Comparison of ENCODE assay signal across 7 cellular contexts in the genomic region with DNA sequence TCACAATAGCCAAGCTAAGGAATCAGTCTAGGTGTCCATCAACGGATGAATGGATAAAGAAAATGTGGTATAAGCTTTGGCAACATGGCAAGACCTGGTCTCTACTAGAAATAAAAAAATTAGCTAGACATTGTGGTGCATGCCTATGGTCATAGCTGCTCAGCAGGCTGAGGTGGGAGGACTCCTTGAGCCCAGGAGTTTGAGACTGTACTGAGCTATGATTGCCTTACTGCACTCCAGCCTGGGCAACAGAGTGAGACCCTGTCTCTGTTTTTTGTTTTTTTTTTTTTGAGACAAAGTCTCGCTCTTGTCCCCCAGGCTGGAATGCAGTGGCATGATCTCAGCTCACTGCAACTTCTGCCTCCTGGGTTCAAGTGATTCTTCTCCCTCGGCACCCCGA. TPM values are rescaled to one million over a fixed set of nuclear protein-coding genes. Genes with fewer than 3 reads are reported as not detected.
DNase-seq lines count a peak whose midpoint lies in the region; ATAC-seq, FAIRE-seq and TF ChIP-seq lines count a peak whose summit lies in the region.
"Not testable (repeated sequence)": the region's sequence is repeated elsewhere in the genome, so short reads cannot be mapped to it uniquely, and the experiment has no call there.

No MANE protein-coding gene starts in this region.

- not testable (repeated sequence) for TF ChIP-seq EP300 in HepG2 (IDR thresholded peaks at IDR 0.05; ENCODE audit: low read depth in 2 of 2, low read length in 2 of 2); HepG2 (CRISPR knock-in tag; IDR thresholded peaks at IDR 0.05; ENCODE audit: borderline replicate concordance)

- intact Hi-C loops in Caco-2 (cut with micrococcal nuclease; ENCODE audit: unreplicated experiment) = loop anchor here (1.0 kb wide), 1 partner anchor 9 kb away; no protein-coding TSS in a partner anchor
- intact Hi-C loops in HepG2 (cut with micrococcal nuclease; ENCODE audit: unreplicated experiment) = loop anchor here (1.0 kb wide), 2 partner anchors 8 to 9 kb away; no protein-coding TSS in a partner anchor
- intact Hi-C loops in prostate gland (cut with DNase I) = not testable (repeated sequence)

- not testable (repeated sequence) for H3K9me3 Mint-ChIP-seq in Caco-2 (ENCODE audit: unreplicated experiment); mesothelial cell of epicardium; stimulated activated naive B cell treated with anti-CD40 and anti-IgM and Interleukin-4, amounts not matched to agents 10 μg/mL and 1 μg/mL and 100 μg/mL, for 72 hours

- not testable (repeated sequence) for H2BK15ac ChIP-seq in mesenchymal stem cell (ENCODE audit: low read depth, poor library complexity, severe bottlenecking)

- H3K18ac ChIP-seq in mesenchymal stem cell (ENCODE audit: low read depth in 1 of 2, low read length in 2 of 2) = not testable (repeated sequence)

- not testable (repeated sequence) for H3K9me2 ChIP-seq in hepatocyte (replicated peaks; ENCODE audit: insufficient read depth)

- WGBS in hepatocyte (ENCODE audit: low lambda C conversion rate, missing lambda C conversion rate) = 74% methylated on average over 4 of the region's 4 CpGs
- WGBS in HepG2 (ENCODE audit: low lambda C conversion rate) = 94% methylated on average over 4 of the region's 4 CpGs
- 93% methylated on average over 4 of the region's 4 CpGs for WGBS in mesenchymal stem cell
- 98% methylated on average over 4 of the region's 4 CpGs for WGBS in prostate gland

- H3K27ac ChIP-seq in hepatocyte (peak overlapping the region; percentile 75), mesenchymal stem cell (ENCODE audit: low read length, poor library complexity, severe bottlenecking) (peak overlapping the region; percentile 62), prostate gland (peak overlapping the region; percentile 55 to 86)
- H3K27ac ChIP-seq in HepG2 (ENCODE audit: extremely low read length, insufficient read depth, low read length) = not testable (repeated sequence)

- not testable (repeated sequence) for H3K4me3 ChIP-seq in Caco-2 (ENCODE audit: low read depth, low read length); hepatocyte; HepG2 (replicated peaks in 1 of 3; ENCODE audit: insufficient read depth in 1 of 3, low read depth in 2 of 3, low read length in 3 of 3); mesenchymal stem cell (ENCODE audit: insufficient read depth in 1 of 2, low read depth in 1 of 2, low read length in 2 of 2); prostate gland

- not testable (repeated sequence) for H4K20me1 ChIP-seq in hepatocyte (ENCODE audit: insufficient read depth, poor library complexity, severe bottlenecking); HepG2 (ENCODE audit: insufficient read depth, low read length)

- not testable (repeated sequence) for H3K9ac ChIP-seq in HepG2 (ENCODE audit: insufficient read depth, low read depth, low read length); mesenchymal stem cell (ENCODE audit: low read length)

- H3K79me1 ChIP-seq in mesenchymal stem cell (replicated peaks; ENCODE audit: low read length, poor library complexity, severe bottlenecking) = peaks cover 11% of the 10 kb centered on the region

- H3K79me2 ChIP-seq in hepatocyte = peaks cover 89% of the 10 kb centered on the region
- peaks cover 81% of the 10 kb centered on the region for H3K79me2 ChIP-seq in HepG2 (ENCODE audit: insufficient read depth, low read length)

- not testable (repeated sequence) for H2BK120ac ChIP-seq in mesenchymal stem cell (ENCODE audit: low read depth, low read length)

- H2AK5ac ChIP-seq in mesenchymal stem cell (ENCODE audit: low read length, severe bottlenecking) = peak overlapping the region; percentile 69

- CTCF ChIA-PET in Caco-2 (lab: Charles Lee) = interaction anchor here (1.8 kb wide), 1 partner anchor 22 kb away, joined by 4 read pairs; no protein-coding TSS in a partner anchor
- CTCF ChIA-PET in HepG2 (lab: Yijun Ruan, JAX; ENCODE audit: low intra/inter-chr PET ratio, low total read pairs) = not testable (repeated sequence)

- POLR2A ChIA-PET in Caco-2 (lab: Charles Lee) = not testable (repeated sequence)
- POLR2A ChIA-PET in HepG2 (lab: Yijun Ruan, JAX) = interaction anchor here (0.8 to 3.3 kb wide), 7 partner anchors 9 to 145 kb away, joined by 3 to 18 read pairs (median 5); a partner anchor contains a TSS

- H3K4me1 ChIP-seq in Caco-2 (peaks cover 72% of the 10 kb centered on the region), hepatocyte (ENCODE audit: insufficient read depth) (peaks cover 54% of the 10 kb centered on the region), HepG2 (ENCODE audit: insufficient read depth, low read length) (peaks cover 81% of the 10 kb centered on the region), mesenchymal stem cell (ENCODE audit: control insufficient read depth, insufficient read depth, low read depth, low read length) (peaks cover 13% of the 10 kb centered on the region), prostate gland (replicated peaks) (peaks cover 20% of the 10 kb centered on the region)

- not testable (repeated sequence) for H4K8ac ChIP-seq in mesenchymal stem cell (ENCODE audit: low read length)

- H3K4me1 Mint-ChIP-seq in Caco-2 (ENCODE audit: low read depth, unreplicated experiment) (peaks cover 48% of the 10 kb centered on the region), mesothelial cell of epicardium (peaks cover 46% of the 10 kb centered on the region)
- H3K4me1 Mint-ChIP-seq in stimulated activated naive B cell treated with anti-CD40 and anti-IgM and Interleukin-4, amounts not matched to agents 10 μg/mL and 1 μg/mL and 100 μg/mL, for 72 hours = peaks cover 13 to 20% of the 10 kb centered on the region in 2 donors

- H4K91ac ChIP-seq in mesenchymal stem cell (ENCODE audit: low read length) = not testable (repeated sequence)

- peaks cover 15% of the 10 kb centered on the region for H3K36me3 Mint-ChIP-seq in Caco-2 (ENCODE audit: insufficient read depth, unreplicated experiment)
- H3K36me3 Mint-ChIP-seq in mesothelial cell of epicardium; stimulated activated naive B cell treated with anti-CD40 and anti-IgM and Interleukin-4, amounts not matched to agents 10 μg/mL and 1 μg/mL and 100 μg/mL, for 72 hours: not testable (repeated sequence)

- TF ChIP-seq RAD21 in HepG2 (CRISPR knock-in tag; IDR thresholded peaks at IDR 0.05) = not testable (repeated sequence)

- not testable (repeated sequence) for H2BK5ac ChIP-seq in mesenchymal stem cell (ENCODE audit: low read depth, low read length, poor library complexity, severe bottlenecking)

- not testable (repeated sequence) for FAIRE-seq in HepG2 (lab: Jason Lieb, UNC)

- TF ChIP-seq POLR2A in HepG2 (IDR thresholded peaks at IDR 0.05; ENCODE audit: insufficient read depth in 1 of 2, low read depth in 2 of 2, low read length in 2 of 2); prostate gland (IDR thresholded peaks at IDR 0.05): not testable (repeated sequence)

- H3K27me3 Mint-ChIP-seq in Caco-2 (ENCODE audit: insufficient read depth, unreplicated experiment); mesothelial cell of epicardium (ENCODE audit: low read depth); stimulated activated naive B cell treated with anti-CD40 and anti-IgM and Interleukin-4, amounts not matched to agents 10 μg/mL and 1 μg/mL and 100 μg/mL, for 72 hours: not testable (repeated sequence)

- not testable (repeated sequence) for H3K4me3 Mint-ChIP-seq in Caco-2 (ENCODE audit: unreplicated experiment); mesothelial cell of epicardium; stimulated activated naive B cell treated with anti-CD40 and anti-IgM and Interleukin-4, amounts not matched to agents 10 μg/mL and 1 μg/mL and 100 μg/mL, for 72 hours

- H3K14ac ChIP-seq in mesenchymal stem cell (ENCODE audit: low read length in 2 of 2) = not testable (repeated sequence)

- not testable (repeated sequence) for DNase-seq in Caco-2; hepatocyte (ENCODE audit: low spot score); HepG2 (ENCODE audit: low spot score); mesenchymal stem cell; mesothelial cell of epicardium (ENCODE audit: low spot score in 2 of 2, unreplicated experiment in 2 of 2); prostate gland (ENCODE audit: low spot score); stimulated activated naive B cell treated with anti-CD40 and anti-IgM and Interleukin-4, amounts not matched to agents 10 μg/mL and 1 μg/mL and 100 μg/mL, for 72 hours

- H3K9me3 ChIP-seq in Caco-2; hepatocyte (ENCODE audit: low read depth); HepG2 (ENCODE audit: low read length); mesenchymal stem cell (ENCODE audit: control insufficient read depth, low read length); prostate gland: not testable (repeated sequence)

- not testable (repeated sequence) for BruUV-seq in Caco-2 (replicated peaks; lab: Mats Ljungman, UMichigan); HepG2 (replicated peaks; lab: Mats Ljungman, UMichigan)

- not testable (repeated sequence) for H3K4me2 ChIP-seq in hepatocyte; HepG2 (ENCODE audit: low read depth, low read length); mesenchymal stem cell (ENCODE audit: low read length, poor library complexity, severe bottlenecking)

- not testable (repeated sequence) for H2BK12ac ChIP-seq in mesenchymal stem cell (ENCODE audit: low read length in 2 of 2)

- H3K23ac ChIP-seq in mesenchymal stem cell (ENCODE audit: low read length in 2 of 2) = not testable (repeated sequence)

- not testable (repeated sequence) for TF ChIP-seq CTCF in Caco-2 (IDR thresholded peaks at IDR 0.05; ENCODE audit: insufficient read depth in 1 of 2, low read depth in 1 of 2, low read length in 1 of 2, severe bottlenecking in 1 of 2, unreplicated experiment in 1 of 2); hepatocyte (IDR thresholded peaks at IDR 0.05; ENCODE audit: poor library complexity); HepG2 (CRISPR knock-in tag; IDR thresholded peaks at IDR 0.05); mesothelial cell of epicardium (IDR thresholded peaks at IDR 0.05; ENCODE audit: unreplicated experiment); prostate gland (IDR thresholded peaks at IDR 0.05)

- not testable (repeated sequence) for H3K27me3 ChIP-seq in Caco-2 (replicated peaks; ENCODE audit: control insufficient read depth, insufficient read depth, low read length); hepatocyte; HepG2 (ENCODE audit: control insufficient read depth in 1 of 2, insufficient read depth in 2 of 2, low read length in 2 of 2); mesenchymal stem cell (ENCODE audit: control insufficient read depth in 1 of 2, insufficient read depth in 1 of 2, low read length in 2 of 2); prostate gland (replicated peaks; ENCODE audit: insufficient read depth)

- in situ Hi-C loops in HepG2 (cut with HindIII; ENCODE audit: extremely low pct_ligation_motif_present, low pct_unique_long_range_greater_than_20kb) = not testable (repeated sequence)

- peak overlapping the region; percentile 88 for H3K27ac Mint-ChIP-seq in Caco-2 (ENCODE audit: unreplicated experiment)
- peak overlapping the region; percentile 88 for H3K27ac Mint-ChIP-seq in mesothelial cell of epicardium
- H3K27ac Mint-ChIP-seq in stimulated activated naive B cell treated with anti-CD40 and anti-IgM and Interleukin-4, amounts not matched to agents 10 μg/mL and 1 μg/mL and 100 μg/mL, for 72 hours = peak overlapping the region; percentile 6

- H3K36me3 ChIP-seq in Caco-2 (ENCODE audit: control insufficient read depth, insufficient read depth, low read length); hepatocyte (replicated peaks; ENCODE audit: insufficient read depth, low read depth); HepG2 (replicated peaks in 1 of 2; ENCODE audit: control insufficient read depth in 1 of 2, insufficient read depth in 2 of 2, low read length in 2 of 2); mesenchymal stem cell (ENCODE audit: control insufficient read depth in 1 of 2, insufficient read depth in 2 of 2, low read depth in 1 of 2, low read length in 2 of 2); prostate gland: not testable (repeated sequence)

- not testable (repeated sequence) for ATAC-seq in HepG2; stimulated activated naive B cell treated with anti-CD40 and anti-IgM and Interleukin-4, amounts not matched to agents 10 μg/mL and 1 μg/mL and 100 μg/mL, for 72 hours (replicated peaks)

- H3K4ac ChIP-seq in mesenchymal stem cell (ENCODE audit: low read depth in 1 of 2, low read length in 2 of 2) = not testable (repeated sequence)

- not testable (repeated sequence) for H2AFZ ChIP-seq in hepatocyte; HepG2 (ENCODE audit: low read length); mesenchymal stem cell (ENCODE audit: low read depth, low read length)

RNA-seq across cellular contexts. Expression of a gene that starts 11.6 kb away (rescaled TPM):
- total RNA-seq in Caco-2 (2022) (39.2 and 42.6 TPM in 2 replicates), hepatocyte (27.0 and 29.6 TPM in 2 replicates), HepG2 (2016; rRNA removed; fragmentation: Illumina TruSeq; extraction: Trizol) (22.5 and 37.3 TPM in 2 replicates), mesothelial cell of epicardium (25.1 to 27.3 TPM (median 27.1 TPM) in 3 replicates), prostate gland (10 to 100 TPM; 22.2 to 43.6 TPM)
- polyA plus RNA-seq in hepatocyte (15.0 and 16.4 TPM in 2 replicates), HepG2 (2011; rRNA removed) (44.7 and 45.5 TPM in 2 replicates)
- total RNA-seq in HepG2 (2016; cell fraction: cytosol; rRNA removed; fragmentation: Illumina TruSeq; extraction: Trizol; ENCODE audit: low read depth) = 9.7 and 10.2 TPM in 2 replicates
- 20.5 and 38.2 TPM in 2 replicates for total RNA-seq in HepG2 (2016; cell fraction: insoluble cytoplasmic fraction; rRNA removed; fragmentation: Illumina TruSeq; extraction: Trizol)
- 9.9 and 11.4 TPM in 2 replicates for total RNA-seq in HepG2 (2016; cell fraction: membrane; rRNA removed; fragmentation: Illumina TruSeq; extraction: Trizol)
- total RNA-seq in HepG2 (2016; cell fraction: nucleus; rRNA removed; fragmentation: Illumina TruSeq; extraction: Trizol) = 62.8 and 64.0 TPM in 2 replicates
- polyA plus RNA-seq in HepG2 (2011; cell fraction: cytosol; rRNA removed) = 32.3 and 35.9 TPM in 2 replicates
- polyA plus RNA-seq in HepG2 (2011; cell fraction: nucleus; rRNA removed) = 74.2 and 85.4 TPM in 2 replicates
- 17.2 and 32.7 TPM in 2 replicates for polyA plus RNA-seq in HepG2 (2012)
- polyA plus RNA-seq in HepG2 (2016; cell fraction: cytosol; fragmentation: Illumina TruSeq; extraction: Trizol; ENCODE audit: low read depth) = 1.2 and 1.5 TPM in 2 replicates
- polyA plus RNA-seq in HepG2 (2016; cell fraction: insoluble cytoplasmic fraction; fragmentation: Illumina TruSeq; extraction: Trizol; ENCODE audit: low read depth) = 16.7 and 17.4 TPM in 2 replicates
- 3.4 TPM in 2 replicates for polyA plus RNA-seq in HepG2 (2016; cell fraction: membrane; fragmentation: Illumina TruSeq; extraction: Trizol; ENCODE audit: low read depth)
- polyA plus RNA-seq in HepG2 (2016; cell fraction: nucleus; fragmentation: Illumina TruSeq; extraction: Trizol; ENCODE audit: insufficient read depth, low read depth) = 67.5 and 78.5 TPM in 2 replicates
- 46.5 TPM in 1 of 2 replicates, not detected in the other for polyA minus RNA-seq in HepG2 (2011; rRNA and poly(A)+ RNA removed; ENCODE audit: low replicate concordance)
- 24.0 and 26.2 TPM in 2 replicates for polyA minus RNA-seq in HepG2 (2011; cell fraction: cytosol; rRNA and poly(A)+ RNA removed)
- polyA minus RNA-seq in HepG2 (2011; cell fraction: nucleus; rRNA and poly(A)+ RNA removed) = 55.6 and 65.1 TPM in 2 replicates
- 2.6 TPM for polyA plus RNA-seq in mesenchymal stem cell (2013, experiment 1 of 2)
- polyA plus RNA-seq in mesenchymal stem cell (2013, experiment 2 of 2) = 2.7 TPM

RNA-seq across cellular contexts. Expression of a gene that starts 26.0 kb away (rescaled TPM):
- total RNA-seq in Caco-2 (2022) (97.2 and 110 TPM in 2 replicates), hepatocyte (29.9 and 44.3 TPM in 2 replicates), HepG2 (2016; rRNA removed; fragmentation: Illumina TruSeq; extraction: Trizol) (89.7 and 109 TPM in 2 replicates), mesothelial cell of epicardium (54.0 to 56.5 TPM (median 54.0 TPM) in 3 replicates), prostate gland (10 to 100 TPM; 48.6 to 49.7 TPM)
- polyA plus RNA-seq in hepatocyte (7.7 and 9.3 TPM in 2 replicates), HepG2 (2011; rRNA removed) (42.9 and 50.0 TPM in 2 replicates)
- 23.1 and 23.4 TPM in 2 replicates for total RNA-seq in HepG2 (2016; cell fraction: cytosol; rRNA removed; fragmentation: Illumina TruSeq; extraction: Trizol; ENCODE audit: low read depth)
- total RNA-seq in HepG2 (2016; cell fraction: insoluble cytoplasmic fraction; rRNA removed; fragmentation: Illumina TruSeq; extraction: Trizol) = 86.7 and 103 TPM in 2 replicates
- 38.6 and 43.3 TPM in 2 replicates for total RNA-seq in HepG2 (2016; cell fraction: membrane; rRNA removed; fragmentation: Illumina TruSeq; extraction: Trizol)
- 120 and 143 TPM in 2 replicates for total RNA-seq in HepG2 (2016; cell fraction: nucleus; rRNA removed; fragmentation: Illumina TruSeq; extraction: Trizol)
- polyA plus RNA-seq in HepG2 (2011; cell fraction: cytosol; rRNA removed) = 36.9 and 41.2 TPM in 2 replicates
- 48.7 and 54.2 TPM in 2 replicates for polyA plus RNA-seq in HepG2 (2011; cell fraction: nucleus; rRNA removed)
- polyA plus RNA-seq in HepG2 (2012) = 35.3 and 41.2 TPM in 2 replicates
- 7.8 and 8.5 TPM in 2 replicates for polyA plus RNA-seq in HepG2 (2016; cell fraction: cytosol; fragmentation: Illumina TruSeq; extraction: Trizol; ENCODE audit: low read depth)
- polyA plus RNA-seq in HepG2 (2016; cell fraction: insoluble cytoplasmic fraction; fragmentation: Illumina TruSeq; extraction: Trizol; ENCODE audit: low read depth) = 40.8 and 44.3 TPM in 2 replicates
- 10.7 and 11.8 TPM in 2 replicates for polyA plus RNA-seq in HepG2 (2016; cell fraction: membrane; fragmentation: Illumina TruSeq; extraction: Trizol; ENCODE audit: low read depth)
- 53.7 and 58.1 TPM in 2 replicates for polyA plus RNA-seq in HepG2 (2016; cell fraction: nucleus; fragmentation: Illumina TruSeq; extraction: Trizol; ENCODE audit: insufficient read depth, low read depth)
- polyA minus RNA-seq in HepG2 (2011; rRNA and poly(A)+ RNA removed; ENCODE audit: low replicate concordance) = 94.0 and 137 TPM in 2 replicates
- 65.4 and 74.5 TPM in 2 replicates for polyA minus RNA-seq in HepG2 (2011; cell fraction: cytosol; rRNA and poly(A)+ RNA removed)
- 223 and 242 TPM in 2 replicates for polyA minus RNA-seq in HepG2 (2011; cell fraction: nucleus; rRNA and poly(A)+ RNA removed)
- 11.0 TPM for polyA plus RNA-seq in mesenchymal stem cell (2013, experiment 1 of 2)
- polyA plus RNA-seq in mesenchymal stem cell (2013, experiment 2 of 2) = 9.5 TPM

Comparison
In these comparisons a context has a peak if more than half of its experiments do, and no peak if none do; other contexts are left out.
1. H3K27ac Mint-ChIP-seq: peak in every context shown above with its lines; median percentile 88 in Caco-2; 88 in mesothelial cell of epicardium; 6 in stimulated activated naive B cell treated with anti-CD40 and anti-IgM and Interleukin-4, amounts not matched to agents 10 μg/mL and 1 μg/mL and 100 μg/mL, for 72 hours.